ENCODE assay signal across 18 cellular contexts in genomic region chr2:2795438-2796091, GRCh38.
"Had no signal": no experiment of that assay in that cellular context is flagged by ENCODE, and none has a peak within 500 bp of the region (broad histone marks: within the 10 kb centered on the region; RNA-seq: fewer than 3 reads in every experiment).

No MANE protein-coding gene starts in this region.

- ATAC-seq: effector memory CD8-positive, alpha-beta T cell; lower lobe of right lung; pancreas; right lobe of liver; stimulated activated naive B cell treated with anti-CD40 and anti-IgM and Interleukin-4, amounts not matched to agents 10 μg/mL and 1 μg/mL and 100 μg/mL, for 72 hours had no signal

- H3K4me3 ChIP-seq: left ventricle myocardium inferior, lower lobe of right lung, pancreas, right lobe of liver, testis, tibial artery had no signal

- H3K27me3 ChIP-seq: pancreas, right lobe of liver, testis had no signal

- H3K4me1 ChIP-seq: left ventricle myocardium inferior, lower lobe of right lung, pancreas, right lobe of liver, testis, tibial artery had no signal

- FAIRE-seq: frontal cortex, kidney, pancreas, small intestine had no signal

- H3K9me3 ChIP-seq: left ventricle myocardium inferior, lower lobe of right lung, pancreas, right lobe of liver, testis, tibial artery had no signal

- DNase-seq: cortex of kidney; effector memory CD8-positive, alpha-beta T cell; left ventricle myocardium inferior; lower lobe of right lung; natural killer cell; occipital lobe; pancreas; retina; right lobe of liver; small intestine; stimulated activated CD4-positive, alpha-beta T cell treated with anti-CD3 and anti-CD28 coated beads, Interleukin-15, amount 100 ng/mL, for 24 hours; stimulated activated CD4-positive, alpha-beta T cell treated with anti-CD3 and anti-CD28 coated beads, Interleukin-2, amount 100 ng/mL, for 48 hours; stimulated activated naive B cell treated with anti-CD40 and anti-IgM and Interleukin-4, amounts not matched to agents 10 μg/mL and 1 μg/mL and 100 μg/mL, for 72 hours; substantia nigra; testis had no signal

- H3K36me3 ChIP-seq: left ventricle myocardium inferior, lower lobe of right lung, pancreas, right lobe of liver, tibial artery had no signal

- H3K27ac ChIP-seq: left ventricle myocardium inferior, lower lobe of right lung, pancreas, right lobe of liver, testis, tibial artery had no signal
